ENCODE assay signal across 1 cellular context in genomic region chr7:262251-262572, GRCh38.
TF ChIP-seq lines count a peak whose summit lies in the region.

No MANE protein-coding gene starts in this region.

TF ChIP-seq in HepG2, 621 proteins besides CTCF, POLR2A, EP300 and RAD21 (continued from another document):
- no peak for TF ChIP-seq PBX2 (CRISPR knock-in tag; IDR thresholded peaks at IDR 0.05)
- no peak for TF ChIP-seq ZBTB1 (CRISPR knock-in tag; IDR thresholded peaks at IDR 0.05; ENCODE audit: borderline replicate concordance)
- TF ChIP-seq ZNF547 (CRISPR knock-in tag; IDR thresholded peaks at IDR 0.05): no peak
- no peak for TF ChIP-seq YEATS2 (CRISPR knock-in tag; IDR thresholded peaks at IDR 0.05; ENCODE audit: borderline replicate concordance)
- TF ChIP-seq ZNF644 (CRISPR knock-in tag; IDR thresholded peaks at IDR 0.05; ENCODE audit: low read depth): no peak
- no peak for TF ChIP-seq BRF2 (CRISPR knock-in tag; IDR thresholded peaks at IDR 0.05)
- TF ChIP-seq FOXP4 (CRISPR knock-in tag; IDR thresholded peaks at IDR 0.05): no peak
- TF ChIP-seq REL (CRISPR knock-in tag; conservative IDR thresholded peaks at IDR 0.05): no peak
